In genomic region chr19:40690699-40691420, GRCh38 we compare ENCODE assay signal across 1 cellular context.
TF ChIP-seq lines count a peak whose summit lies in the region.

No MANE protein-coding gene starts in this region.

TF ChIP-seq in GM23338, 12 proteins besides CTCF, POLR2A, EP300 and RAD21 (continued from another document):
- TF ChIP-seq ZNF462 (CRISPR knock-in tag; IDR thresholded peaks at IDR 0.05) = no peak
- no peak for TF ChIP-seq ZNF331 (CRISPR knock-in tag; IDR thresholded peaks at IDR 0.05; ENCODE audit: low read depth)
- no peak for TF ChIP-seq REST (IDR thresholded peaks at IDR 0.05; ENCODE audit: unreplicated experiment)
- no peak for TF ChIP-seq STAT1 (IDR thresholded peaks at IDR 0.05; ENCODE audit: unreplicated experiment)
- TF ChIP-seq EZH2phosphoT487 (IDR thresholded peaks at IDR 0.05; ENCODE audit: unreplicated experiment) = no peak
- TF ChIP-seq ZNF114 (CRISPR knock-in tag; IDR thresholded peaks at IDR 0.05) = no peak
